Comparison of ENCODE assay signal across 8 cellular contexts in genomic region chr16:69796285-69797118, GRCh38. TPM values are rescaled to one million over a fixed set of nuclear protein-coding genes. Genes with fewer than 3 reads are reported as not detected.
DNase-seq lines count a peak whose midpoint lies in the region; ATAC-seq, FAIRE-seq and TF ChIP-seq lines count a peak whose summit lies in the region.

No MANE protein-coding gene starts in this region.

- H3K4me1 ChIP-seq in osteoblast (ENCODE audit: insufficient read depth, low read length) = peaks cover 6% of the 10 kb centered on the region

- peak overlapping the region; percentile 32 for H3K4me3 ChIP-seq in osteoblast (ENCODE audit: insufficient read depth, low read length)

- H3K36me3 ChIP-seq in osteoblast (ENCODE audit: insufficient read depth, low read length) = no peaks in the 10 kb centered on the region

- DNase-seq in ACHN = peak; percentile 77
- DNase-seq in NCI-H1092 treated with DMSO at 0.1 percent for 48 hours (lab: John Stamatoyannopoulos, UW) = peak; percentile 70
- peak; percentile 44 for DNase-seq in activated CD8-positive, alpha-beta T cell treated with anti-CD3 and anti-CD28 coated beads, Interleukin-2, amount 10 ng/mL, durations not matched to agents 7 days and 5 days
- DNase-seq in germinal center (ENCODE audit: low spot score) = peak; percentile 60
- DNase-seq in osteoblast (ENCODE audit: insufficient read length, low spot score, missing footprints) = peak; percentile 84
- no peak for DNase-seq in NCI-H187 treated with DMSO at 0.1 percent for 48 hours (lab: John Stamatoyannopoulos, UW)

- no peaks in the 10 kb centered on the region for H4K20me1 ChIP-seq in osteoblast (ENCODE audit: insufficient read depth, low read length)

- POLR2A ChIA-PET in activated CD8-positive, alpha-beta T cell treated with anti-CD3 and anti-CD28 coated beads, Interleukin-2, amount 10 ng/mL, durations not matched to agents 7 days and 5 days (lab: Charles Lee) = no interaction called here

- CTCF ChIA-PET in activated CD8-positive, alpha-beta T cell treated with anti-CD3 and anti-CD28 coated beads, Interleukin-2, amount 10 ng/mL, durations not matched to agents 7 days and 5 days (lab: Charles Lee) = interaction anchor here (0.6 to 4.1 kb wide), 11 partner anchors 8 to 866 kb away, joined by 3 to 23 read pairs (median 4); partner anchors contain the start of gene WWP2

- H3K4me2 ChIP-seq in osteoblast (ENCODE audit: insufficient read depth, low read length) = peak overlapping the region; percentile 75

- peak; percentile 55 for ATAC-seq in activated CD8-positive, alpha-beta T cell treated with anti-CD3 and anti-CD28 coated beads, Interleukin-2, amount 10 ng/mL, durations not matched to agents 7 days and 5 days
- ATAC-seq in GM21381 (IDR thresholded peaks at IDR 0.05; ENCODE audit: unreplicated experiment) = no peak

- no peak overlapping the region for H3K4me3 Mint-ChIP-seq in activated CD8-positive, alpha-beta T cell treated with anti-CD3 and anti-CD28 coated beads, Interleukin-2, amount 10 ng/mL, durations not matched to agents 7 days and 5 days

- H3K27me3 ChIP-seq in osteoblast (ENCODE audit: insufficient read depth, low read length) = no peaks in the 10 kb centered on the region

- no peaks in the 10 kb centered on the region for H3K27me3 Mint-ChIP-seq in activated CD8-positive, alpha-beta T cell treated with anti-CD3 and anti-CD28 coated beads, Interleukin-2, amount 10 ng/mL, durations not matched to agents 7 days and 5 days (ENCODE audit: low read depth)

- TF ChIP-seq CTCF in osteoblast (IDR thresholded peaks at IDR 0.05; ENCODE audit: extremely low read depth, low read depth, low read length) = peak; percentile 85

- H3K36me3 Mint-ChIP-seq in activated CD8-positive, alpha-beta T cell treated with anti-CD3 and anti-CD28 coated beads, Interleukin-2, amount 10 ng/mL, durations not matched to agents 7 days and 5 days (ENCODE audit: low read depth) = peaks cover 16% of the 10 kb centered on the region

- peaks cover 3% of the 10 kb centered on the region for H3K79me2 ChIP-seq in osteoblast (ENCODE audit: insufficient read depth, low read length)

- no peak overlapping the region for H3K27ac Mint-ChIP-seq in activated CD8-positive, alpha-beta T cell treated with anti-CD3 and anti-CD28 coated beads, Interleukin-2, amount 10 ng/mL, durations not matched to agents 7 days and 5 days

- H3K4me1 Mint-ChIP-seq in activated CD8-positive, alpha-beta T cell treated with anti-CD3 and anti-CD28 coated beads, Interleukin-2, amount 10 ng/mL, durations not matched to agents 7 days and 5 days (ENCODE audit: low read depth) = no peaks in the 10 kb centered on the region

- no peak overlapping the region for H3K27ac ChIP-seq in osteoblast (ENCODE audit: low read depth, low read length)

- in situ Hi-C loops in ACHN (cut with HindIII; ENCODE audit: low pct_ligation_motif_present, low pct_unique_long_range_greater_than_20kb, low sequenced_read_pairs) = no loop called here

- no peaks in the 10 kb centered on the region for H3K9me3 Mint-ChIP-seq in activated CD8-positive, alpha-beta T cell treated with anti-CD3 and anti-CD28 coated beads, Interleukin-2, amount 10 ng/mL, durations not matched to agents 7 days and 5 days (ENCODE audit: insufficient read depth)

- no peaks in the 10 kb centered on the region for H3K9me3 ChIP-seq in osteoblast (ENCODE audit: low read depth, low read length)

- peak; percentile 85 for FAIRE-seq in G401.6 (lab: Jason Lieb, UNC)

- H2AFZ ChIP-seq in osteoblast (ENCODE audit: low read length) = peak overlapping the region; percentile 61

RNA-seq across cellular contexts. Expression of gene WWP2, which starts 34.4 kb away (rescaled TPM):
- 10 to 100 TPM; 60.1 to 64.5 TPM for total RNA-seq in activated CD8-positive, alpha-beta T cell treated with anti-CD3 and anti-CD28 coated beads, Interleukin-2, amount 10 ng/mL, durations not matched to agents 7 days and 5 days
- total RNA-seq in osteoblast = 43.3 and 46.7 TPM in 2 replicates

RNA-seq across cellular contexts. Expression of gene NOB1, which starts 41.8 kb away (rescaled TPM):
- 10 to 100 TPM; 53.3 to 58.8 TPM for total RNA-seq in activated CD8-positive, alpha-beta T cell treated with anti-CD3 and anti-CD28 coated beads, Interleukin-2, amount 10 ng/mL, durations not matched to agents 7 days and 5 days
- 35.5 and 36.2 TPM in 2 replicates for total RNA-seq in osteoblast
